Comparison of ENCODE assay signal across 22 cellular contexts in genomic region chr7:141312828-141313521, GRCh38.
"Had no signal": no experiment of that assay in that cellular context is flagged by ENCODE, and none has a peak within 500 bp of the region (broad histone marks: within the 10 kb centered on the region; RNA-seq: fewer than 3 reads in every experiment).

No MANE protein-coding gene starts in this region.

- H3K36me3 ChIP-seq: esophagus muscularis mucosa, gastrocnemius medialis, left lung, neutrophil, sigmoid colon, tibial nerve, upper lobe of right lung, vagina had no signal

- H3K27ac ChIP-seq: epithelial cell of prostate, esophagus muscularis mucosa, gastrocnemius medialis, left lung, neutrophil, psoas muscle, sigmoid colon, skin epidermis, testis, tibial nerve, upper lobe of right lung, vagina had no signal

- DNase-seq: effector memory CD8-positive, alpha-beta T cell; gastrocnemius medialis; immature natural killer cell; left lung; mesenchymal stem cell; naive B cell; psoas muscle; retina; sigmoid colon; stimulated activated CD4-positive, alpha-beta T cell treated with anti-CD3 and anti-CD28 coated beads, Interleukin-2, amount 100 ng/mL, for 24 hours; stimulated activated CD4-positive, alpha-beta T cell treated with anti-CD3 and anti-CD28 coated beads, Interleukin-4, amount 100 ng/mL, for 4 hours; stimulated activated naive B cell treated with anti-CD40 and anti-IgM and Interleukin-4, amounts not matched to agents 10 μg/mL and 1 μg/mL and 100 μg/mL, for 72 hours; stimulated activated naive CD8-positive, alpha-beta T cell treated with anti-CD3 and anti-CD28 coated beads, Interleukin-15, amount 100 ng/mL, for 72 hours; testis; upper lobe of right lung had no signal

- H3K27me3 ChIP-seq: esophagus muscularis mucosa, gastrocnemius medialis, left lung, neutrophil, sigmoid colon, testis, tibial nerve, upper lobe of right lung, vagina had no signal

- H3K4me3 ChIP-seq: esophagus muscularis mucosa, gastrocnemius medialis, left lung, lung, psoas muscle, sigmoid colon, skin epidermis, testis, tibial nerve, upper lobe of right lung, vagina had no signal

- H3K4me1 ChIP-seq: esophagus muscularis mucosa, left lung, psoas muscle, sigmoid colon, testis, tibial nerve, upper lobe of right lung, vagina had no signal

- ATAC-seq: effector memory CD8-positive, alpha-beta T cell; gastrocnemius medialis; left lung; psoas muscle; stimulated activated naive B cell treated with anti-CD40 and anti-IgM and Interleukin-4, amounts not matched to agents 10 μg/mL and 1 μg/mL and 100 μg/mL, for 72 hours; stimulated activated naive CD8-positive, alpha-beta T cell treated with anti-CD3 and anti-CD28 coated beads, Interleukin-15, amount 100 ng/mL, for 72 hours; upper lobe of right lung had no signal

- H3K9me3 ChIP-seq: esophagus muscularis mucosa, gastrocnemius medialis, left lung, neutrophil, psoas muscle, sigmoid colon, testis, tibial nerve, upper lobe of right lung, vagina had no signal
